12 cellular contexts compared by ENCODE assay signal in genomic region chr3:52023860-52024764, GRCh38.
A peak's percentile ranks its signal among the peaks of the same experiment; 100 is the strongest.
DNase-seq lines count a peak whose midpoint lies in the region; ATAC-seq and TF ChIP-seq lines count a peak whose summit lies in the region.
"Had no signal": no experiment of that assay in that cellular context is flagged by ENCODE, and none has a peak within 500 bp of the region (broad histone marks: within the 10 kb centered on the region; RNA-seq: fewer than 3 reads in every experiment).

No MANE protein-coding gene starts in this region.

- H3K27ac Mint-ChIP-seq in memory B cell = no peak overlapping the region

- no peak overlapping the region for H3K4me3 ChIP-seq in NB4 (ENCODE audit: low read depth, low read length)

- DNase-seq in GM13976 (ENCODE audit: low spot score) = peak; percentile 77
- peak; percentile 93 for DNase-seq in NB4 (ENCODE audit: low read depth)
- DNase-seq in memory B cell (ENCODE audit: low spot score in 2 of 2) = peak in 1 of 2 donors; percentile 38
- no peak for DNase-seq in T-helper 2 cell
- no peak for DNase-seq in NK-92 treated with Interleukin-12 subunit alpha and Interleukin-12 subunit beta, amount 100 ng/mL, for 24 hours (lab: John Stamatoyannopoulos, UW)
- no peak for DNase-seq in DMS53 treated with DMSO at 0.1 percent for 48 hours (lab: John Stamatoyannopoulos, UW; ENCODE audit: unreplicated experiment)
- DNase-seq in C1 segment of cervical spinal cord (lab: John Stamatoyannopoulos, UW) = no peak
- DNase-seq: activated CD4-positive, alpha-beta T cell treated with anti-CD3 and anti-CD28 coated beads, Interleukin-2, amount 50 U/mL, for 4 hours; DMS153; PC-3; stimulated activated CD4-positive, alpha-beta T cell treated with anti-CD3 and anti-CD28 coated beads, Interleukin-4, amount 100 ng/mL, for 24 hours had no signal

- H3K4me1 Mint-ChIP-seq in memory B cell = peaks cover 15% of the 10 kb centered on the region

- H3K36me3 Mint-ChIP-seq in memory B cell = no peaks in the 10 kb centered on the region

- TF ChIP-seq POLR2A in NB4 (IDR thresholded peaks at IDR 0.05; ENCODE audit: extremely low read depth, insufficient read length) = no peak

- peak overlapping the region; percentile 24 for H3K4me3 Mint-ChIP-seq in memory B cell

- no peaks in the 10 kb centered on the region for H3K27me3 Mint-ChIP-seq in memory B cell

- in situ Hi-C loops in GM13976 (cut with MboI; ENCODE audit: low sequenced_read_pairs, unreplicated experiment) = no loop called here

- ATAC-seq in GM21423 (IDR thresholded peaks at IDR 0.05; ENCODE audit: unreplicated experiment) (peak; percentile 58), memory B cell (ENCODE audit: low read depth) (peak; percentile 88)
- ATAC-seq: PC-3 had no signal

- TF ChIP-seq CTCF in GM13976 (IDR thresholded peaks at IDR 0.05; ENCODE audit: borderline replicate concordance, control extremely low read depth, extremely low read depth, insufficient read depth, missing control alignments) = no peak
- no peak for TF ChIP-seq CTCF in NB4 (IDR thresholded peaks at IDR 0.05; ENCODE audit: low read depth, low read length)

- no peaks in the 10 kb centered on the region for H3K9me3 Mint-ChIP-seq in memory B cell

Comparison
In these comparisons a context has a peak if more than half of its experiments do, and no peak if none do; other contexts are left out.
1. DNase-seq: peak in GM13976 (single experiment) and NB4 (single experiment); none in T-helper 2 cell (0 of 5), NK-92 treated with Interleukin-12 subunit alpha and Interleukin-12 subunit beta, amount 100 ng/mL, for 24 hours (single experiment), DMS53 treated with DMSO at 0.1 percent for 48 hours (single experiment) and C1 segment of cervical spinal cord (0 of 14).